10 cellular contexts compared by ENCODE assay signal in the genomic region with DNA sequence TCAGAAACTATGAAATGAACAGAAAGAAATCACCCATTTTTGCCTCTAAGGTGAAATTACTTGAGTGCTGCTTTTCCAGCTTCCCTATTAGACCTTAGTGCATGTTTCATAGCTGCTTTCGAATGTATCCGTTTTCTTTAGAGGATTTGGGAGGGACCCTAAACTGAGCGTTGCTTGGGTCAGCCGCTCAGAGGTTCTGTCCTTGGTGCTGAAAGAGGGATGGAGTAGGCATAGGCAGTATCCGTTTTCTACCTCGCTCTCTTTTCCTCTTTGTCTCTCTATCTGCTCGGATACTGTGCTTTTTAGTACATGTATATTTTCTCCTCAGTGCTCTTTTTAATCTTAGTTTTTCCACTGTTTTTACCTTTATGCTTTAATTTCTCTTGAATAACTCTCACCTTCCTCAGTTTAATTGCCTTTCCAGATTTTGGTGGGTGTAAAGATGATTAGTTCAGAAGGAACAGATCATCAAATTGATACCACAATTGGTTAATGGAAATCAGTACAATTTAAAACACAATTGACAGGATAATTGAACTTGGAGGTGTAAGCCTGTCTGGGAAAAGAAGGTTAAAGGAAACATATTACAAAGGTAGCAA. TPM values are rescaled to one million over a fixed set of nuclear protein-coding genes. Genes with fewer than 3 reads are reported as not detected.
A peak's percentile ranks its signal among the peaks of the same experiment; 100 is the strongest.
DNase-seq lines count a peak whose midpoint lies in the region; ATAC-seq, FAIRE-seq and TF ChIP-seq lines count a peak whose summit lies in the region.
"Had no signal": no experiment of that assay in that cellular context is flagged by ENCODE, and none has a peak within 500 bp of the region (broad histone marks: within the 10 kb centered on the region; RNA-seq: fewer than 3 reads in every experiment).

Gene DRD3, minus strand, starts transcription at position 283 of the 599 bp plus-strand sequence. CDS start 7,060 bp downstream, outside the sequence.

- no peak for FAIRE-seq in A549 (lab: Jason Lieb, UNC)

- no peaks in the 10 kb centered on the region for H3K36me3 Mint-ChIP-seq in WTC11

- POLR2A ChIA-PET in A549 (lab: Yijun Ruan, JAX) (no interaction called here), WTC11 (lab: Charles Lee) (no interaction called here)

- peaks cover 3% of the 10 kb centered on the region for H3K9me3 Mint-ChIP-seq in WTC11

- CTCF ChIA-PET in A549 (lab: Yijun Ruan, JAX), result interaction anchor here (1.0 to 1.9 kb wide), 10 partner anchors 10 to 334 kb away, joined by 3 to 9 read pairs (median 6); no protein-coding TSS in a partner anchor
- CTCF ChIA-PET in WTC11 (lab: Charles Lee), result interaction anchor here (0.5 to 4.0 kb wide), 15 partner anchors 11 to 502 kb away, joined by 3 to 49 read pairs (median 4); no protein-coding TSS in a partner anchor

- intact Hi-C loops in body of pancreas (cut with DNase I), result no loop called here
- intact Hi-C loops in colonic mucosa (cut with DNase I), result no loop called here

- ATAC-seq in A549 (peak; percentile 67 to 85), WTC11 (peak; percentile 93), body of pancreas (no peak), HG02678 (IDR thresholded peaks at IDR 0.05; ENCODE audit: unreplicated experiment) (no peak)

- H3K27me3 Mint-ChIP-seq in WTC11 (ENCODE audit: low read depth), result no peaks in the 10 kb centered on the region; the same call in 1 of the 2 replicates

- H3K4me1 Mint-ChIP-seq in WTC11, result peaks cover 55% of the 10 kb centered on the region

- 27% methylated on average over 7 of the region's 7 CpGs for WGBS in A549 (ENCODE audit: missing lambda C conversion rate)
- 4 to 9% methylated on average over 7 of the region's 7 CpGs for WGBS in body of pancreas, 2 donors

- H3K27ac ChIP-seq in A549, result no peak within 1 kb of the TSS
- no peak within 1 kb of the TSS for H3K27ac ChIP-seq in body of pancreas
- no peak within 1 kb of the TSS for H3K27ac ChIP-seq in colonic mucosa

- no peak within 1 kb of the TSS for H3K9ac ChIP-seq in colonic mucosa (ENCODE audit: low read depth in 2 of 2, low read length in 2 of 2)

- peak in 1 of 2 experiments; percentile 7 for DNase-seq in A549 (ENCODE audit: low read depth in 1 of 2, low spot score in 1 of 2)
- peak; percentile 5 for DNase-seq in HCEC 1CT
- DNase-seq in WTC11 (ENCODE audit: low spot score), result peak; percentile 66
- DNase-seq in glomerular visceral epithelial cell (ENCODE audit: extremely low spot score), result peak; percentile 4
- no peak for DNase-seq in NCI-H2196 treated with DMSO at 0.1 percent for 48 hours (lab: John Stamatoyannopoulos, UW; ENCODE audit: unreplicated experiment)
- DNase-seq in body of pancreas, result no peak
- DNase-seq in colonic mucosa, result no peak
- DNase-seq: activated CD8-positive, alpha-beta memory T cell treated with anti-CD3 and anti-CD28 coated beads, Interleukin-2, amount 50 U/mL, for 4 hours had no signal

- TF ChIP-seq POLR2A in A549 (IDR thresholded peaks at IDR 0.05; ENCODE audit: low read length) (no peak), body of pancreas (IDR thresholded peaks at IDR 0.05) (no peak)

- no peak within 1 kb of the TSS for H3K4me2 ChIP-seq in A549

- no peak for TF ChIP-seq RAD21 in A549 (conservative IDR thresholded peaks at IDR 0.05 in 1 of 2, IDR thresholded peaks at IDR 0.05 in 1 of 2)

- no peak within 1 kb of the TSS for H3K27ac Mint-ChIP-seq in WTC11

- peak within 1 kb of the TSS; percentile 6; the same call in 1 of the 2 replicates for H3K4me3 Mint-ChIP-seq in WTC11

- H3K9me3 ChIP-seq in A549, result no peaks in the 10 kb centered on the region
- H3K9me3 ChIP-seq in body of pancreas, result no peaks in the 10 kb centered on the region
- H3K9me3 ChIP-seq in colonic mucosa, result no peaks in the 10 kb centered on the region

- H3K36me3 ChIP-seq in body of pancreas (replicated peaks in 1 of 2; ENCODE audit: insufficient read depth in 1 of 2, low read depth in 2 of 2), result no peaks in the 10 kb centered on the region
- H3K36me3 ChIP-seq in colonic mucosa, result no peaks in the 10 kb centered on the region

- no peak for TF ChIP-seq EP300 in A549 (IDR thresholded peaks at IDR 0.05)

- H3K4me3 ChIP-seq in A549 (no peak within 1 kb of the TSS), body of pancreas (no peak within 1 kb of the TSS), colonic mucosa (no peak within 1 kb of the TSS)

- H3K4me1 ChIP-seq in A549 (no peaks in the 10 kb centered on the region), body of pancreas (no peaks in the 10 kb centered on the region), colonic mucosa (no peaks in the 10 kb centered on the region)

- no peaks in the 10 kb centered on the region for H3K27me3 ChIP-seq in body of pancreas
- H3K27me3 ChIP-seq in colonic mucosa, result no peaks in the 10 kb centered on the region

- TF ChIP-seq CTCF in A549 (IDR thresholded peaks at IDR 0.05) (no peak), WTC11 (IDR thresholded peaks at IDR 0.05) (no peak), body of pancreas (IDR thresholded peaks at IDR 0.05) (no peak), colonic mucosa (IDR thresholded peaks at IDR 0.05) (no peak)

TF ChIP-seq in A549, 52 proteins besides CTCF, POLR2A, EP300 and RAD21:
- TF ChIP-seq CBX2 (IDR thresholded peaks at IDR 0.05; ENCODE audit: borderline replicate concordance, low read depth) (no peak), REST (IDR thresholded peaks at IDR 0.05) (peak; percentile 92), RCOR1 (IDR thresholded peaks at IDR 0.05; ENCODE audit: low read depth, low read length) (no peak), EHMT2 (IDR thresholded peaks at IDR 0.05; ENCODE audit: low read depth) (peak; percentile 75; the same call in 1 of the 2 replicates), ZNF302 (CRISPR knock-in tag; IDR thresholded peaks at IDR 0.05) (no peak), ZFP36 (IDR thresholded peaks at IDR 0.05; ENCODE audit: borderline replicate concordance, partially characterized antibody) (no peak)

TF ChIP-seq in WTC11, 78 proteins besides CTCF, POLR2A, EP300 and RAD21 (continues in another document):
- TF ChIP-seq NR1H2 (CRISPR knock-in tag; IDR thresholded peaks at IDR 0.05) (no peak), PRDM15 (CRISPR knock-in tag; IDR thresholded peaks at IDR 0.05) (no peak), ZNF232 (CRISPR knock-in tag; IDR thresholded peaks at IDR 0.05) (0 out of 2 replicates have a peak, but pooled peaks have one; percentile 81), TEAD1 (CRISPR knock-in tag; IDR thresholded peaks at IDR 0.05) (peak; percentile 70; the same call in 1 of the 2 replicates), FOXP4 (CRISPR knock-in tag; IDR thresholded peaks at IDR 0.05) (no peak), TEAD4 (CRISPR knock-in tag; IDR thresholded peaks at IDR 0.05) (0 out of 2 replicates have a peak, but pooled peaks have one; percentile 31)

RNA-seq across cellular contexts. Expression of gene DRD3, which starts in this region (rescaled TPM):
- polyA plus RNA-seq in A549 (2011; rRNA removed) (not detected in 2 replicates), A549 (2017; fragmentation: RNase III; extraction: RNeasy Plus Mini Kit Qiagen cat#74134 plus additional on column Dnase treatment) (not detected in 3 replicates)
- not detected in 2 replicates for polyA plus RNA-seq in A549 (2012; cell fraction: cytosol; rRNA removed)
- polyA plus RNA-seq in A549 (2012; cell fraction: nucleus; rRNA removed), result not detected in 2 replicates
- polyA minus RNA-seq in A549 (2011; rRNA and poly(A)+ RNA removed), result not detected in 2 replicates
- total RNA-seq in WTC11 (2021) (0.11 to 0.27 TPM (median 0.17 TPM) in 3 replicates), body of pancreas (not detected), colonic mucosa (not detected)
- total RNA-seq: glomerular endothelial cell had no signal

Comparison
In these comparisons a context has a peak if more than half of its experiments do, and no peak if none do; other contexts are left out.
1. Peak in ATAC-seq in A549; RNA of the gene not detected or under 1 TPM.
2. Peak in DNase-seq and ATAC-seq in WTC11; RNA of the gene not detected or under 1 TPM.
3. DNase-seq: peak in HCEC 1CT (single experiment) and glomerular visceral epithelial cell (single experiment); none in NCI-H2196 treated with DMSO at 0.1 percent for 48 hours (single experiment), body of pancreas (0 of 4) and colonic mucosa (single experiment).
4. Of the 8 proteins assayed by ChIP-seq in both WTC11 and A549: peak only in WTC11: JUN, NR3C1 and TP53; only in A549: none; in both: none; in neither: 5.